Comparison of ENCODE assay signal across 25 cellular contexts in the genomic region with DNA sequence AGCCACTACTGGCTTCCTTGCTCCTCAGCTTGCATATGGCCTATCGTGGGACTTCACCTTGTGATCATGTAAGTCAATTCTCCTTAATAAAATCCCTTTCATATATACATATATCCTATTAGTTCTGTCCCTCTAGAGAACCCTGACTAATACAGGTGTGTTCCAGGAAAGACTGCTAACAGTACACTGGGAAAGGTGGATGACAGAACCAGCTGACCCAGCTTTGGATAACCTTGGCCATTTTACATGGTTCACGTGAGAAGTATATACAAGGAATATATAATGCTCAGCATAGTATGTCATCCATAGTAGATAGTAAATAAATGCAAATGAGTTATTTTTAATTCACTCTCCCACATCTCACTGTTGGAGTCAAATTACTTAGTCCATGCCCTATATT.
"Had no signal": no experiment of that assay in that cellular context is flagged by ENCODE, and none has a peak within 500 bp of the region (broad histone marks: within the 10 kb centered on the region; RNA-seq: fewer than 3 reads in every experiment).

No MANE protein-coding gene starts in this region.

- H3K27me3 ChIP-seq: colonic mucosa, dorsolateral prefrontal cortex, esophagus squamous epithelium, gastrocnemius medialis, heart right ventricle had no signal

- H3K27ac Mint-ChIP-seq: effector memory CD8-positive, alpha-beta T cell; endodermal cell; mesothelial cell of epicardium had no signal

- H3K4me3 Mint-ChIP-seq: effector memory CD8-positive, alpha-beta T cell; endodermal cell; mesothelial cell of epicardium had no signal

- ATAC-seq: effector memory CD8-positive, alpha-beta T cell; esophagus mucosa; gastrocnemius medialis; heart right ventricle; left cardiac atrium; left lobe of liver; left ventricle myocardium superior; lower lobe of right lung had no signal

- H3K36me3 Mint-ChIP-seq: mesothelial cell of epicardium had no signal

- DNase-seq: cerebellar nuclear complex; dermis blood vessel endothelial cell; dorsolateral prefrontal cortex; effector CD8-positive, alpha-beta T cell; effector memory CD8-positive, alpha-beta T cell; endodermal cell; erythroblast; esophagus squamous epithelium; foreskin fibroblast; foreskin melanocyte; gastrocnemius medialis; glutamatergic neuron; head of caudate nucleus; heart right ventricle; hippocampal formation; left cardiac atrium; left ventricle myocardium superior; lower lobe of right lung; mesenchymal stem cell had no signal

- H3K4me1 ChIP-seq: esophagus squamous epithelium, gastrocnemius medialis, heart right ventricle, lower lobe of right lung had no signal

- H3K4me1 Mint-ChIP-seq: mesothelial cell of epicardium had no signal

- H3K9me3 ChIP-seq: colonic mucosa, esophagus squamous epithelium, gastrocnemius medialis, heart right ventricle, lower lobe of right lung, mucosa of descending colon had no signal

- H3K36me3 ChIP-seq: colonic mucosa, esophagus squamous epithelium, gastrocnemius medialis, heart right ventricle, lower lobe of right lung had no signal

- H3K27ac ChIP-seq: colonic mucosa, dorsolateral prefrontal cortex, epithelial cell of prostate, esophagus squamous epithelium, gastrocnemius medialis, heart right ventricle, lower lobe of right lung had no signal

- H3K4me3 ChIP-seq: colonic mucosa, dorsolateral prefrontal cortex, esophagus squamous epithelium, gastrocnemius medialis, heart right ventricle, lower lobe of right lung, mucosa of descending colon had no signal

- H3K9me3 Mint-ChIP-seq: endodermal cell, mesothelial cell of epicardium had no signal

- H3K27me3 Mint-ChIP-seq: effector memory CD8-positive, alpha-beta T cell had no signal
